In genomic region chr4:62560858-62561257, GRCh38 we compare ENCODE assay signal across 24 cellular contexts.
DNase-seq lines count a peak whose midpoint lies in the region; ATAC-seq and TF ChIP-seq lines count a peak whose summit lies in the region.
"Had no signal": no experiment of that assay in that cellular context is flagged by ENCODE, and none has a peak within 500 bp of the region (broad histone marks: within the 10 kb centered on the region; RNA-seq: fewer than 3 reads in every experiment).

No MANE protein-coding gene starts in this region.

- peak; percentile 55 for ATAC-seq in PC-3
- ATAC-seq in GM21381 (IDR thresholded peaks at IDR 0.05; ENCODE audit: unreplicated experiment), result no peak
- ATAC-seq in GM21390 (IDR thresholded peaks at IDR 0.05; ENCODE audit: unreplicated experiment), result no peak
- ATAC-seq: GM12878 had no signal

- H3K27me3 ChIP-seq in BE2C, result no peaks in the 10 kb centered on the region
- no peaks in the 10 kb centered on the region for H3K27me3 ChIP-seq in PC-3 (ENCODE audit: low read length)
- no peaks in the 10 kb centered on the region for H3K27me3 ChIP-seq in osteoblast (ENCODE audit: insufficient read depth, low read length)
- H3K27me3 ChIP-seq: BLaER1 had no signal

- H3K79me2 ChIP-seq in PC-3 (ENCODE audit: low read length) (no peaks in the 10 kb centered on the region), osteoblast (ENCODE audit: insufficient read depth, low read length) (no peaks in the 10 kb centered on the region)

- no peak overlapping the region for H3K9ac ChIP-seq in PC-3 (ENCODE audit: low read length)
- H3K9ac ChIP-seq: BLaER1 had no signal

- H3K4me2 ChIP-seq in PC-3 (ENCODE audit: low read length) (no peak overlapping the region), osteoblast (ENCODE audit: insufficient read depth, low read length) (no peak overlapping the region)
- H3K4me2 ChIP-seq: BLaER1 had no signal

- H3K27ac ChIP-seq in PC-3 (ENCODE audit: low read length) (no peak overlapping the region), osteoblast (ENCODE audit: low read depth, low read length) (no peak overlapping the region)
- H3K27ac ChIP-seq: BLaER1 had no signal

- H3F3A ChIP-seq in PC-3 (ENCODE audit: low read length, unreplicated experiment), result no peaks in the 10 kb centered on the region

- H3K4me1 ChIP-seq in BE2C (peaks cover 4% of the 10 kb centered on the region), PC-3 (ENCODE audit: insufficient read depth, low read length) (no peaks in the 10 kb centered on the region), osteoblast (ENCODE audit: insufficient read depth, low read length) (no peaks in the 10 kb centered on the region)
- H3K4me1 ChIP-seq: BLaER1 had no signal

- DNase-seq in BE2C (peak; percentile 20), PC-3 (peak; percentile 38), islet precursor cell (peak; percentile 73), osteoblast (ENCODE audit: insufficient read length, low spot score, missing footprints) (peak; percentile 63), AG08396 (ENCODE audit: low spot score) (no peak)
- DNase-seq: 8988T; ACHN; AML-193; C1 segment of cervical spinal cord; CD4-positive, alpha-beta memory T cell; CD4-positive, CD25-positive, alpha-beta regulatory T cell; CD8-positive, alpha-beta memory T cell; COR-L47; DMS 273 treated with DMSO at 0.1 percent for 48 hours; DMS153; DMS53; DMS79; DND-41; EL; GDM1 had no signal

- H2AFZ ChIP-seq in PC-3 (ENCODE audit: low read length) (no peak overlapping the region), osteoblast (ENCODE audit: low read length) (no peak overlapping the region)

- H3K36me3 ChIP-seq in BE2C (no peaks in the 10 kb centered on the region), PC-3 (ENCODE audit: low read depth, low read length) (no peaks in the 10 kb centered on the region), osteoblast (ENCODE audit: insufficient read depth, low read length) (no peaks in the 10 kb centered on the region)
- H3K36me3 ChIP-seq: BLaER1 had no signal

- H4K20me1 ChIP-seq in PC-3 (ENCODE audit: low read length) (no peaks in the 10 kb centered on the region), osteoblast (ENCODE audit: insufficient read depth, low read length) (no peaks in the 10 kb centered on the region)
- H4K20me1 ChIP-seq: BLaER1 had no signal

- no peak overlapping the region for H3K4me3 ChIP-seq in BE2C (ENCODE audit: low read depth, low read length)
- H3K4me3 ChIP-seq in PC-3 (ENCODE audit: low read length), result no peak overlapping the region
- H3K4me3 ChIP-seq in osteoblast (ENCODE audit: insufficient read depth, low read length), result no peak overlapping the region
- H3K4me3 ChIP-seq: BLaER1, GM12878 had no signal

- H3K9me3 ChIP-seq in BE2C (no peaks in the 10 kb centered on the region), PC-3 (ENCODE audit: low read length) (no peaks in the 10 kb centered on the region), osteoblast (ENCODE audit: low read depth, low read length) (peaks cover 4% of the 10 kb centered on the region)
- H3K9me3 ChIP-seq: BLaER1 had no signal

- POLR2A ChIA-PET in PC-3 (lab: Charles Lee; ENCODE audit: unreplicated experiment), result no interaction called here

- CTCF ChIA-PET in PC-3 (lab: Charles Lee), result no interaction called here

- intact Hi-C loops in PC-3 (cut with micrococcal nuclease), result no loop called here

- H3K9me2 ChIP-seq in PC-3 (replicated peaks; ENCODE audit: low read length), result no peaks in the 10 kb centered on the region

- no TSS peak for BruUV-seq in PC-3 (replicated peaks; lab: Mats Ljungman, UMichigan)

- no peak for TF ChIP-seq CTCF in BE2C (IDR thresholded peaks at IDR 0.05; ENCODE audit: low read depth, low read length)
- no peak for TF ChIP-seq CTCF in PC-3 (conservative IDR thresholded peaks at IDR 0.05; ENCODE audit: low read depth, low read length)
- TF ChIP-seq CTCF in osteoblast (IDR thresholded peaks at IDR 0.05; ENCODE audit: extremely low read depth, low read depth, low read length), result no peak
